Comparison of ENCODE assay signal across 9 cellular contexts in the genomic region with DNA sequence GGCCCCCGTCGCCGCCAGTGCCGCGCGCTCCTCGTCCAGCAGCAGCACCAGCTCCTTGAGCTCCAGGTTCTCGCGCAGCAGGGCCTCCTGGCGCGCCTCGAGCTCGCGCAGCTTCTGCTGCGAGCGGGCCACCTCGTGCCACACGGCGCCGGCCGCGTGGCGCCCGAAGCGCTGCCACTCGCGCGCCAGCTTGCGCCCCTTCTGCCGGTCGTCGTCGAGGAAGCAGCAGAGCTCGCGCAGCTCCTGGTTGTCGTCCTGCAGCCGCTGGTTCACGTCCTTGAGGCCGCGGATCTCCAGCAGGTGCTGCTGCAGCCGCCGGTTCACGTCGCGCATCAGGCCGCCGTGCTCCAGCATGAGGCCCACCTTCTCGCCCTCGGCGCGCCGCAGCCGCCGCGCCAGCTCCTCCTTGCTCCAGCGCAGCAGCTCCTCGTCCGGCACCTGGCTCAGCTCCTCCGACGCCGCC. TPM values are rescaled to one million over a fixed set of nuclear protein-coding genes. Genes with fewer than 3 reads are reported as not detected.
DNase-seq lines count a peak whose midpoint lies in the region; ATAC-seq and TF ChIP-seq lines count a peak whose summit lies in the region.
"Had no signal": no experiment of that assay in that cellular context is flagged by ENCODE, and none has a peak within 500 bp of the region (broad histone marks: within the 10 kb centered on the region; RNA-seq: fewer than 3 reads in every experiment).

No MANE protein-coding gene starts in this region.

- DNase-seq in GM10266 (ENCODE audit: extremely low spot score) (peak; percentile 54), ecto neural progenitor cell (ENCODE audit: low spot score) (peak; percentile 75), nephron progenitor cell (peak; percentile 57)
- peak; percentile 38 for DNase-seq in activated CD4-positive, alpha-beta T cell treated with anti-CD3 and anti-CD28 coated beads for 1 hour

- H3K9ac ChIP-seq in HUES6 (ENCODE audit: low read length): peak overlapping the region; percentile 45

- peak overlapping the region; percentile 64 for H3K4me3 Mint-ChIP-seq in nephron progenitor cell

- H3K27me3 ChIP-seq in HUES6 (ENCODE audit: control insufficient read depth, insufficient read depth, low read length): peaks cover 38% of the 10 kb centered on the region

- H3K9me3 Mint-ChIP-seq in nephron progenitor cell: no peaks in the 10 kb centered on the region

- TF ChIP-seq CTCF in GM10266 (IDR thresholded peaks at IDR 0.05; ENCODE audit: control insufficient read depth, insufficient read depth, low read depth, missing control alignments): no peak
- no peak for TF ChIP-seq CTCF in nephron progenitor cell (IDR thresholded peaks at IDR 0.05)

- H3K27ac Mint-ChIP-seq in nephron progenitor cell: no peak overlapping the region

- H3K27ac ChIP-seq in HUES6 (ENCODE audit: low read depth, low read length) (no peak overlapping the region), urinary bladder (ENCODE audit: low read depth) (no peak overlapping the region)

- no peak for ATAC-seq in HG03135 (IDR thresholded peaks at IDR 0.05; ENCODE audit: unreplicated experiment)
- ATAC-seq in HG03521 (IDR thresholded peaks at IDR 0.05; ENCODE audit: unreplicated experiment): no peak

- peaks cover 61% of the 10 kb centered on the region for H3K4me1 Mint-ChIP-seq in nephron progenitor cell

- H3K4me1 ChIP-seq in HUES6 (ENCODE audit: control insufficient read depth, insufficient read depth, low read length): peaks cover 42% of the 10 kb centered on the region
- H3K4me1 ChIP-seq in urinary bladder (ENCODE audit: insufficient read depth): no peaks in the 10 kb centered on the region

- H3K27me3 Mint-ChIP-seq in nephron progenitor cell (ENCODE audit: low read depth, poor library complexity): peaks cover 16% of the 10 kb centered on the region

- H3K36me3 Mint-ChIP-seq in nephron progenitor cell (ENCODE audit: low read depth): no peaks in the 10 kb centered on the region

- no peaks in the 10 kb centered on the region for H3K36me3 ChIP-seq in HUES6 (ENCODE audit: control insufficient read depth, insufficient read depth, low read length)
- H3K36me3 ChIP-seq in urinary bladder (ENCODE audit: insufficient read depth): no peaks in the 10 kb centered on the region

- H3K9me3 ChIP-seq in HUES6 (ENCODE audit: control insufficient read depth, insufficient read depth, low read depth, low read length): no peaks in the 10 kb centered on the region

- H3K4me3 ChIP-seq in HUES6 (ENCODE audit: low read depth, low read length): peak overlapping the region; percentile 73
- H3K4me3 ChIP-seq in urinary bladder (ENCODE audit: low read depth, low read length): peak overlapping the region; percentile 67

- 4% methylated on average over 61 of the region's 61 CpGs for WGBS in urinary bladder

RNA-seq across cellular contexts. Expression of a gene that starts 0.5 kb away (rescaled TPM):
- total RNA-seq in urinary bladder: 5.8 TPM
- polyA plus RNA-seq in urinary bladder: 36.0 TPM

RNA-seq across cellular contexts. Expression of a gene that starts 41.4 kb away (rescaled TPM):
- total RNA-seq in urinary bladder: 3.8 TPM
- polyA plus RNA-seq in urinary bladder: 2.1 TPM
- total RNA-seq: activated CD8-positive, alpha-beta memory T cell treated with anti-CD3 and anti-CD28 coated beads for 36 hours had no signal
